12 cellular contexts compared by ENCODE assay signal in genomic region chr10:36778600-36778999, GRCh38.
DNase-seq lines count a peak whose midpoint lies in the region; ATAC-seq and TF ChIP-seq lines count a peak whose summit lies in the region.
"Had no signal": no experiment of that assay in that cellular context is flagged by ENCODE, and none has a peak within 500 bp of the region (broad histone marks: within the 10 kb centered on the region; RNA-seq: fewer than 3 reads in every experiment).

No MANE protein-coding gene starts in this region.

- no peaks in the 10 kb centered on the region for H3K4me1 ChIP-seq in mammary epithelial cell (ENCODE audit: insufficient read depth, low read length)
- no peaks in the 10 kb centered on the region for H3K4me1 ChIP-seq in breast epithelium
- peaks cover 8% of the 10 kb centered on the region; the same call in 1 of the 2 replicates for H3K4me1 ChIP-seq in GM23248 (ENCODE audit: insufficient read depth)
- no peaks in the 10 kb centered on the region for H3K4me1 ChIP-seq in mesendoderm (ENCODE audit: control insufficient read depth, low read depth, low read length)
- H3K4me1 ChIP-seq in vagina: no peaks in the 10 kb centered on the region
- H3K4me1 ChIP-seq: BE2C had no signal

- H3K56ac ChIP-seq in mesendoderm (ENCODE audit: low read length): no peak overlapping the region

- H3K4me2 ChIP-seq in mammary epithelial cell (ENCODE audit: insufficient read depth, low read depth, low read length) (no peak overlapping the region), GM23248 (ENCODE audit: unreplicated experiment) (no peak overlapping the region), mesendoderm (ENCODE audit: low read length) (no peak overlapping the region)

- peaks cover 0 to 8% (median 3%) of the 10 kb centered on the region in 5 experiments for H3K9me3 Mint-ChIP-seq in brain

- H3K27me3 ChIP-seq in mammary epithelial cell (ENCODE audit: insufficient read depth, low read length) (no peaks in the 10 kb centered on the region), breast epithelium (no peaks in the 10 kb centered on the region), GM23248 (replicated peaks; ENCODE audit: insufficient read depth) (no peaks in the 10 kb centered on the region), mesendoderm (ENCODE audit: insufficient read depth, low read length, poor library complexity) (no peaks in the 10 kb centered on the region), vagina (no peaks in the 10 kb centered on the region)
- H3K27me3 ChIP-seq: BE2C had no signal

- H3K4me1 Mint-ChIP-seq in brain: peaks cover 22% of the 10 kb centered on the region
- H3K4me1 Mint-ChIP-seq: CD8-positive, alpha-beta memory T cell had no signal

- H2AFZ ChIP-seq in mammary epithelial cell (ENCODE audit: low read depth, low read length): peak overlapping the region; percentile 14
- H2AFZ ChIP-seq in GM23248: peak overlapping the region; percentile 8; the same call in 1 of the 2 replicates

- peaks cover 3% of the 10 kb centered on the region for H3K27me3 Mint-ChIP-seq in brain
- H3K27me3 Mint-ChIP-seq: CD4-positive, CD25-positive, alpha-beta regulatory T cell; CD8-positive, alpha-beta memory T cell had no signal

- no peaks in the 10 kb centered on the region for H3K9me2 ChIP-seq in GM23248 (ENCODE audit: insufficient read depth)

- H4K20me1 ChIP-seq in mammary epithelial cell (ENCODE audit: insufficient read depth, low read length): no peaks in the 10 kb centered on the region
- H4K20me1 ChIP-seq in GM23248 (ENCODE audit: insufficient read depth): no peaks in the 10 kb centered on the region

- no peak overlapping the region for H3K9ac ChIP-seq in mammary epithelial cell (ENCODE audit: insufficient read depth, low read length)
- no peak overlapping the region for H3K9ac ChIP-seq in GM23248
- H3K9ac ChIP-seq in mesendoderm (ENCODE audit: low read length): no peak overlapping the region

- H2BK120ac ChIP-seq in mesendoderm (ENCODE audit: low read depth, low read length): no peak overlapping the region

- H2BK15ac ChIP-seq in mesendoderm (replicated peaks; ENCODE audit: low read depth): no peak overlapping the region

- no peaks in the 10 kb centered on the region for H3K9me3 ChIP-seq in mammary epithelial cell (replicated peaks; ENCODE audit: insufficient read depth, low read length)
- H3K9me3 ChIP-seq in breast epithelium: no peaks in the 10 kb centered on the region
- no peaks in the 10 kb centered on the region for H3K9me3 ChIP-seq in GM23248 (ENCODE audit: low read depth)
- H3K9me3 ChIP-seq in vagina: no peaks in the 10 kb centered on the region
- H3K9me3 ChIP-seq: BE2C had no signal

- no peak overlapping the region for H3K18ac ChIP-seq in mesendoderm (ENCODE audit: low read length)

- no peak for TF ChIP-seq POLR2A in breast epithelium (IDR thresholded peaks at IDR 0.05)
- no peak for TF ChIP-seq POLR2A in vagina (IDR thresholded peaks at IDR 0.05)

- DNase-seq in mammary epithelial cell (no peak), breast epithelium (ENCODE audit: low spot score in 2 of 2) (no peak), GM23248 (no peak), mesendoderm (peak; percentile 7), vagina (ENCODE audit: extremely low spot score in 2 of 2) (no peak)
- DNase-seq: CD4-positive, CD25-positive, alpha-beta regulatory T cell; CD8-positive, alpha-beta memory T cell had no signal

- H4K5ac ChIP-seq in mesendoderm (ENCODE audit: low read length): no peak overlapping the region

- H3K27ac Mint-ChIP-seq in brain: peak overlapping the region in 4 of 5 experiments; percentile 2 to 81 (median 45)
- H3K27ac Mint-ChIP-seq: CD4-positive, CD25-positive, alpha-beta regulatory T cell; CD8-positive, alpha-beta memory T cell; H9 had no signal

- no TSS peak for BruUV-seq in mammary epithelial cell (replicated peaks; lab: Mats Ljungman, UMichigan)

- no peak for TF ChIP-seq CTCF in mammary epithelial cell (conservative IDR thresholded peaks at IDR 0.05 in 1 of 2, IDR thresholded peaks at IDR 0.05 in 1 of 2; ENCODE audit: extremely low read depth in 1 of 2, insufficient read depth in 1 of 2, low read depth in 1 of 2, low read length in 2 of 2)
- no peak for TF ChIP-seq CTCF in breast epithelium (IDR thresholded peaks at IDR 0.05)
- no peak for TF ChIP-seq CTCF in brain (conservative IDR thresholded peaks at IDR 0.05)
- no peak for TF ChIP-seq CTCF in vagina (IDR thresholded peaks at IDR 0.05)

- no peaks in the 10 kb centered on the region for H3K79me2 ChIP-seq in mammary epithelial cell (ENCODE audit: insufficient read depth, low read length)
- H3K79me2 ChIP-seq in GM23248 (ENCODE audit: insufficient read depth): no peaks in the 10 kb centered on the region
- H3K79me2 ChIP-seq in mesendoderm (ENCODE audit: control insufficient read depth, insufficient read depth, low read length): no peaks in the 10 kb centered on the region

- in situ Hi-C loops in mammary epithelial cell (cut with MboI; ENCODE audit: low sequenced_read_pairs in 2 of 2) (loop anchor here in 1 of 2 donors (5.0 kb wide), 1 partner anchor 1146 kb away; no protein-coding TSS in a partner anchor), GM23248 (cut with MboI) (no loop called here)

- H3K36me3 ChIP-seq in mammary epithelial cell (ENCODE audit: insufficient read depth, low read length) (no peaks in the 10 kb centered on the region), breast epithelium (no peaks in the 10 kb centered on the region), GM23248 (ENCODE audit: low read depth) (no peaks in the 10 kb centered on the region), mesendoderm (ENCODE audit: control insufficient read depth, insufficient read depth, low read length) (no peaks in the 10 kb centered on the region), vagina (no peaks in the 10 kb centered on the region)
- H3K36me3 ChIP-seq: BE2C had no signal

- H3K79me1 ChIP-seq in mesendoderm (ENCODE audit: low read length): no peaks in the 10 kb centered on the region

- dilution Hi-C loops in mammary epithelial cell (cut with HindIII; ENCODE audit: low sequenced_read_pairs): no loop called here

- H3K36me3 Mint-ChIP-seq in brain: no peaks in the 10 kb centered on the region
- H3K36me3 Mint-ChIP-seq: CD4-positive, CD25-positive, alpha-beta regulatory T cell; CD8-positive, alpha-beta memory T cell had no signal

- no peak for ATAC-seq in HG03159 (IDR thresholded peaks at IDR 0.05; ENCODE audit: unreplicated experiment)
- ATAC-seq in GM18867 (IDR thresholded peaks at IDR 0.05; ENCODE audit: unreplicated experiment): no peak

- H3K4me3 Mint-ChIP-seq in brain: peak overlapping the region in 1 of 5 experiments; percentile 10
- H3K4me3 Mint-ChIP-seq: CD4-positive, CD25-positive, alpha-beta regulatory T cell; CD8-positive, alpha-beta memory T cell; H9 had no signal

- H4K8ac ChIP-seq in mesendoderm (ENCODE audit: low read depth, low read length): no peak overlapping the region

- no peak overlapping the region for H3K4me3 ChIP-seq in mammary epithelial cell (replicated peaks in 1 of 3; ENCODE audit: insufficient read depth in 1 of 3, low read depth in 2 of 3, low read length in 3 of 3)
- H3K4me3 ChIP-seq in breast epithelium: no peak overlapping the region
- H3K4me3 ChIP-seq in GM23248: no peak overlapping the region
- H3K4me3 ChIP-seq in mesendoderm (ENCODE audit: low read length): no peak overlapping the region
- no peak overlapping the region for H3K4me3 ChIP-seq in vagina

- H3K27ac ChIP-seq in mammary epithelial cell (ENCODE audit: insufficient read depth, low read depth, low read length) (no peak overlapping the region), breast epithelium (no peak overlapping the region), GM23248 (no peak overlapping the region), mesendoderm (ENCODE audit: low read depth, low read length) (no peak overlapping the region), vagina (no peak overlapping the region)

- intact Hi-C loops in mammary epithelial cell (cut with micrococcal nuclease): loop anchor here (2.0 to 10.0 kb wide), 5 partner anchors 102 to 1651 kb away; partner anchors contain the start of gene CREM
- intact Hi-C loops in breast epithelium (cut with DNase I; ENCODE audit: low total_unique reads): no loop called here
- intact Hi-C loops in vagina (cut with DNase I): loop anchor here (5.0 kb wide), 1 partner anchor 1141 kb away; no protein-coding TSS in a partner anchor

- CTCF ChIA-PET in mammary epithelial cell (lab: Charles Lee; ENCODE audit: low non-redundant PET): no interaction called here

- H3K23ac ChIP-seq in mesendoderm (ENCODE audit: low read length): no peak overlapping the region

- no peak overlapping the region for H3K4ac ChIP-seq in mesendoderm (ENCODE audit: low read depth, low read length)

- H2BK5ac ChIP-seq in mesendoderm (ENCODE audit: low read length): no peak overlapping the region

- H3F3A ChIP-seq in GM23248 (ENCODE audit: insufficient read depth): no peaks in the 10 kb centered on the region

- no peak overlapping the region for H2AK5ac ChIP-seq in mesendoderm (ENCODE audit: low read length)
